In genomic region chr21:18398843-18399242, GRCh38 we compare ENCODE assay signal across 2 cellular contexts.
TF ChIP-seq lines count a peak whose summit lies in the region.

No MANE protein-coding gene starts in this region.

TF ChIP-seq in A549, 52 proteins besides CTCF, POLR2A, EP300 and RAD21:
- TF ChIP-seq PBX3 (IDR thresholded peaks at IDR 0.05) (no peak), MAFK (IDR thresholded peaks at IDR 0.05; ENCODE audit: partially characterized antibody) (peak; percentile 27), JUN (IDR thresholded peaks at IDR 0.05) (no peak)

TF ChIP-seq in IMR-90, 13 proteins besides CTCF, POLR2A, EP300 and RAD21:
- TF ChIP-seq USF2 (IDR thresholded peaks at IDR 0.05; ENCODE audit: low read depth, low read length), result no peak
- peak; percentile 40; the same call in 1 of the 2 replicates for TF ChIP-seq MAFK (IDR thresholded peaks at IDR 0.05; ENCODE audit: low read depth, low read length)
TF ChIP-seq in IMR-90: peak in this region for 1.
